ENCODE assay signal across 2 cellular contexts in the genomic region with DNA sequence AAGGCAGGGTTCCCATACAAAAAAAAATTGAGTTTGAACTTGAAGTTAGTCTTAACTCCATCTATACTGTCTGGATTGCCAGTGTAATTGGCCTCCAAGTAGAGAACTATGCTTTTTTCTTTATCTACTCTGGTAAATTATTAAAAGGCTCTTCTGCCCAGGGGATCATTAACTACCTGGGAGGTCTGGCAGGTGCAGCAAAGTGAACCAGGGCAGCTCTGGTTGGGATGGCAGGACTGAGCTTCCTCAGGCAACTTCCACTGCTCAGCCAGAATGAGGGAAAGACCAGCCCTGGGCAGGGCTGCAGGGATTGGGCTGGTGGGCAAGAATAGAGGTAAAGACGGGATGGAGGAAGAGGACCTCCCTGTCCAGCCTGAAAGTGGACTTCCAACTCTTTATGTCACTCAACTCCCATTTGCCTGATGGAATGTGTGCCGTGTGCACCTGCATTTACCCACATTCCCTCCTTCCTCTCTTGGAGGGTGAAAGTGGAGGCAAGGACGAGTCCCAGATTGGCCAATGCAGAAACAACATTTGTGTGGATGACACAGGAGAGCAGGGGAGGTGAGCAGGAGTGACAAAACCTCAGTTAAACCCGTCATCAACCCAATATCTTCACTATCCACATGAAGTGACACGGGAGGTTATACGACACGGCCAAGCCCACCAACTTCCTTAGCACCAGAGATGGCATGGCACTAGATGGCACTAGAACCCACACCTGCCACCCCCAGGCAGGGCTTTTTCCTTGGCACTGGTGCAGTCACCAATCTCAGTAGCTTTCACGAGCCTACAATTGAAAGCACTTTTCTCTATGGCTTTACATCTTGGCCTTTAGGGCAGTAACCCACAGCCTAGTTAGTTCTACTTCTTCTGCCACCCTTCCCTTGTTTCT.
TF ChIP-seq lines count a peak whose summit lies in the region.

No MANE protein-coding gene starts in this region.

TF ChIP-seq in IMR-90, 13 proteins besides CTCF, POLR2A, EP300 and RAD21:
- TF ChIP-seq NFE2L2 (IDR thresholded peaks at IDR 0.05; ENCODE audit: low read depth, low read length) (no peak), RCOR1 (IDR thresholded peaks at IDR 0.05; ENCODE audit: insufficient replicate concordance, low read length) (no peak), CHD1 (IDR thresholded peaks at IDR 0.05; ENCODE audit: low read depth, low read length) (no peak)

TF ChIP-seq in GM12878, 131 proteins besides CTCF, POLR2A, EP300 and RAD21:
- TF ChIP-seq NFIC (IDR thresholded peaks at IDR 0.05; ENCODE audit: low read depth, low read length) = no peak
- TF ChIP-seq, protein P1, sequence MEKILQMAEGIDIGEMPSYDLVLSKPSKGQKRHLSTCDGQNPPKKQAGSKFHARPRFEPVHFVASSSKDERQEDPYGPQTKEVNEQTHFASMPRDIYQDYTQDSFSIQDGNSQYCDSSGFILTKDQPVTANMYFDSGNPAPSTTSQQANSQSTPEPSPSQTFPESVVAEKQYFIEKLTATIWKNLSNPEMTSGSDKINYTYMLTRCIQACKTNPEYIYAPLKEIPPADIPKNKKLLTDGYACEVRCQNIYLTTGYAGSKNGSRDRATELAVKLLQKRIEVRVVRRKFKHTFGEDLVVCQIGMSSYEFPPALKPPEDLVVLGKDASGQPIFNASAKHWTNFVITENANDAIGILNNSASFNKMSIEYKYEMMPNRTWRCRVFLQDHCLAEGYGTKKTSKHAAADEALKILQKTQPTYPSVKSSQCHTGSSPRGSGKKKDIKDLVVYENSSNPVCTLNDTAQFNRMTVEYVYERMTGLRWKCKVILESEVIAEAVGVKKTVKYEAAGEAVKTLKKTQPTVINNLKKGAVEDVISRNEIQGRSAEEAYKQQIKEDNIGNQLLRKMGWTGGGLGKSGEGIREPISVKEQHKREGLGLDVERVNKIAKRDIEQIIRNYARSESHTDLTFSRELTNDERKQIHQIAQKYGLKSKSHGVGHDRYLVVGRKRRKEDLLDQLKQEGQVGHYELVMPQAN (conservative IDR thresholded peaks at IDR 0.05) = no peak
- TF ChIP-seq PAX5 (IDR thresholded peaks at IDR 0.05; ENCODE audit: borderline replicate concordance, low read depth, low read length) = no peak
- TF ChIP-seq CREB1 (IDR thresholded peaks at IDR 0.05; ENCODE audit: low read depth) = no peak
- TF ChIP-seq SRF (IDR thresholded peaks at IDR 0.05; ENCODE audit: low read depth in 2 of 2, low read length in 2 of 2) = no peak
- no peak for TF ChIP-seq KLF5 (IDR thresholded peaks at IDR 0.05; ENCODE audit: partially characterized antibody)
- TF ChIP-seq, protein P2, sequence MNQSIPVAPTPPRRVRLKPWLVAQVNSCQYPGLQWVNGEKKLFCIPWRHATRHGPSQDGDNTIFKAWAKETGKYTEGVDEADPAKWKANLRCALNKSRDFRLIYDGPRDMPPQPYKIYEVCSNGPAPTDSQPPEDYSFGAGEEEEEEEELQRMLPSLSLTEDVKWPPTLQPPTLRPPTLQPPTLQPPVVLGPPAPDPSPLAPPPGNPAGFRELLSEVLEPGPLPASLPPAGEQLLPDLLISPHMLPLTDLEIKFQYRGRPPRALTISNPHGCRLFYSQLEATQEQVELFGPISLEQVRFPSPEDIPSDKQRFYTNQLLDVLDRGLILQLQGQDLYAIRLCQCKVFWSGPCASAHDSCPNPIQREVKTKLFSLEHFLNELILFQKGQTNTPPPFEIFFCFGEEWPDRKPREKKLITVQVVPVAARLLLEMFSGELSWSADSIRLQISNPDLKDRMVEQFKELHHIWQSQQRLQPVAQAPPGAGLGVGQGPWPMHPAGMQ (IDR thresholded peaks at IDR 0.05; ENCODE audit: borderline replicate concordance) = no peak
- no peak for TF ChIP-seq NR2F1 (conservative IDR thresholded peaks at IDR 0.05)
- TF ChIP-seq TAF1 (IDR thresholded peaks at IDR 0.05; ENCODE audit: borderline replicate concordance, low read depth, low read length) = no peak
- no peak for TF ChIP-seq MXI1 (IDR thresholded peaks at IDR 0.05; ENCODE audit: low read depth, low read length)
- no peak for TF ChIP-seq RUNX3 (IDR thresholded peaks at IDR 0.05; ENCODE audit: low read length)
- no peak for TF ChIP-seq MEF2B (IDR thresholded peaks at IDR 0.05; ENCODE audit: partially characterized antibody, poor library complexity, severe bottlenecking)
- TF ChIP-seq, protein P3, sequence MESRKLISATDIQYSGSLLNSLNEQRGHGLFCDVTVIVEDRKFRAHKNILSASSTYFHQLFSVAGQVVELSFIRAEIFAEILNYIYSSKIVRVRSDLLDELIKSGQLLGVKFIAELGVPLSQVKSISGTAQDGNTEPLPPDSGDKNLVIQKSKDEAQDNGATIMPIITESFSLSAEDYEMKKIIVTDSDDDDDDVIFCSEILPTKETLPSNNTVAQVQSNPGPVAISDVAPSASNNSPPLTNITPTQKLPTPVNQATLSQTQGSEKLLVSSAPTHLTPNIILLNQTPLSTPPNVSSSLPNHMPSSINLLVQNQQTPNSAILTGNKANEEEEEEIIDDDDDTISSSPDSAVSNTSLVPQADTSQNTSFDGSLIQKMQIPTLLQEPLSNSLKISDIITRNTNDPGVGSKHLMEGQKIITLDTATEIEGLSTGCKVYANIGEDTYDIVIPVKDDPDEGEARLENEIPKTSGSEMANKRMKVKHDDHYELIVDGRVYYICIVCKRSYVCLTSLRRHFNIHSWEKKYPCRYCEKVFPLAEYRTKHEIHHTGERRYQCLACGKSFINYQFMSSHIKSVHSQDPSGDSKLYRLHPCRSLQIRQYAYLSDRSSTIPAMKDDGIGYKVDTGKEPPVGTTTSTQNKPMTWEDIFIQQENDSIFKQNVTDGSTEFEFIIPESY (IDR thresholded peaks at IDR 0.05) = no peak
- TF ChIP-seq ATF7 (IDR thresholded peaks at IDR 0.05; ENCODE audit: low read depth) = no peak
